1 cellular context compared by ENCODE assay signal in genomic region chr1:244365821-244366220, GRCh38.
TF ChIP-seq lines count a peak whose summit lies in the region.

No MANE protein-coding gene starts in this region.

TF ChIP-seq in IMR-90, 13 proteins besides CTCF, POLR2A, EP300 and RAD21 (continued from another document):
- TF ChIP-seq ELK1 (IDR thresholded peaks at IDR 0.05; ENCODE audit: borderline replicate concordance, low read depth, low read length) (no peak), MXI1 (IDR thresholded peaks at IDR 0.05; ENCODE audit: borderline replicate concordance, low read depth, low read length) (no peak), USF2 (IDR thresholded peaks at IDR 0.05; ENCODE audit: low read depth, low read length) (no peak), SMC3 (IDR thresholded peaks at IDR 0.05; ENCODE audit: low read depth, low read length) (no peak)
